In the genomic region with DNA sequence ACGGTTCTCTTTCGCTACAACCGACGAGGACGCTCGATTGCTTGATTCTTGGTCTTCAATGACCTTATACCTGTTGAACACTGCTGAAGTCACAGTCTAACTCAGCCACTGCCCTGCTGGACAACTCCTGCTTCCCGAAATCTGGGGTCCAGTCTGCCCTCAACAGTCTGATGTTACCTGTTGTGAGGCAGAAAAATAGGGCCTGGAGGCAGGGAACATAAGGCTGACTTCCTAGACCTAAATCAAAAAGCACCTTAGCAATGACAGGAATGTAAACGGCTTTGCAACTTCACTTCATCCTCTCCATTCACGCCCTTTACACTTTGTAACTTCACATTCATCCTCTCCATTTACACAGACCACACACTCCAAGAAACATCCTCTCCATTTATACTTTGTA, we compare ENCODE assay signal across 8 cellular contexts. TPM values are rescaled to one million over a fixed set of nuclear protein-coding genes. Genes with fewer than 3 reads are reported as not detected.
A peak's percentile ranks its signal among the peaks of the same experiment; 100 is the strongest.
DNase-seq lines count a peak whose midpoint lies in the region; ATAC-seq and TF ChIP-seq lines count a peak whose summit lies in the region.

No MANE protein-coding gene starts in this region.

- peaks cover 41% of the 10 kb centered on the region for H3K4me1 Mint-ChIP-seq in GM23338
- H3K4me1 Mint-ChIP-seq in T-cell: peaks cover 44 to 48% (median 46%) of the 10 kb centered on the region in 3 donors

- intact Hi-C loops in gastrocnemius medialis (cut with DNase I; ENCODE audit: low total_unique reads): loop anchor here (1.0 to 10.0 kb wide), 3 partner anchors 34 to 166 kb away; partner anchors contain the start of gene FAM222A

- H3K36me3 Mint-ChIP-seq in GM23338 (ENCODE audit: low read depth): no peaks in the 10 kb centered on the region; the same call in 2 of the 3 replicates
- H3K36me3 Mint-ChIP-seq in T-cell: no peaks in the 10 kb centered on the region

- no peaks in the 10 kb centered on the region for H3K9me3 ChIP-seq in gastrocnemius medialis

- H3K27me3 Mint-ChIP-seq in GM23338 (ENCODE audit: insufficient read depth, low read depth, poor library complexity): peaks cover 8% of the 10 kb centered on the region
- no peaks in the 10 kb centered on the region for H3K27me3 Mint-ChIP-seq in T-cell

- POLR2A ChIA-PET in T-cell (lab: Charles Lee): no interaction called here

- H2AFZ ChIP-seq in GM23338: 0 out of 2 replicates have a peak overlapping the region, but pooled peaks have one; percentile 25

- ATAC-seq in GM23338 (no peak), T-cell (replicated peaks in 1 of 4) (no peak), gastrocnemius medialis (peak; percentile 7 to 29), HG02973 (IDR thresholded peaks at IDR 0.05; ENCODE audit: unreplicated experiment) (no peak), GM18502 (IDR thresholded peaks at IDR 0.05; ENCODE audit: poor library complexity, unreplicated experiment) (no peak), HG02852 (IDR thresholded peaks at IDR 0.05; ENCODE audit: unreplicated experiment) (no peak)

- H3K79me2 ChIP-seq in GM23338 (replicated peaks; ENCODE audit: insufficient read depth): peaks cover 40% of the 10 kb centered on the region

- H3K27ac ChIP-seq in GM23338 (ENCODE audit: low read depth) (peak overlapping the region; percentile 96), gastrocnemius medialis (peak overlapping the region; percentile 43 to 81 (median 78))

- H3F3A ChIP-seq in GM23338 (replicated peaks; ENCODE audit: low read depth): peaks cover 3% of the 10 kb centered on the region; the same call in 1 of the 2 replicates

- no peaks in the 10 kb centered on the region for H3K9me2 ChIP-seq in GM23338 (ENCODE audit: insufficient read depth)

- H3K4me3 ChIP-seq in GM23338 (peak overlapping the region; percentile 65), foreskin fibroblast (ENCODE audit: low read depth in 1 of 2, low read length in 2 of 2) (peak overlapping the region; percentile 50 to 63), gastrocnemius medialis (peak overlapping the region; percentile 63 to 94 (median 75))

- H3K9me3 Mint-ChIP-seq in GM23338: no peaks in the 10 kb centered on the region
- no peaks in the 10 kb centered on the region for H3K9me3 Mint-ChIP-seq in T-cell

- no peaks in the 10 kb centered on the region for H3K36me3 ChIP-seq in GM23338 (ENCODE audit: insufficient read depth)
- no peaks in the 10 kb centered on the region for H3K36me3 ChIP-seq in gastrocnemius medialis

- CTCF ChIA-PET in T-cell (lab: Charles Lee): interaction anchor here (1.2 to 1.5 kb wide), 4 partner anchors 8 to 75 kb away, joined by 3 to 11 read pairs (median 6); no protein-coding TSS in a partner anchor

- peak overlapping the region; percentile 84 for H3K4me2 ChIP-seq in GM23338

- H3K27me3 ChIP-seq in GM23338 (ENCODE audit: insufficient read depth) (no peaks in the 10 kb centered on the region), gastrocnemius medialis (no peaks in the 10 kb centered on the region)

- peak; percentile 59 for DNase-seq in GM23338 (ENCODE audit: low spot score)
- DNase-seq in T-cell: no peak
- DNase-seq in foreskin fibroblast: peak in 1 of 2 donors; percentile 11
- DNase-seq in gastrocnemius medialis: no peak
- no peak for DNase-seq in central memory CD4-positive, alpha-beta T cell

- in situ Hi-C loops in gastrocnemius medialis (cut with MboI; ENCODE audit: low sequenced_read_pairs in 4 of 4): no loop called here

- H3K4me1 ChIP-seq in GM23338 (ENCODE audit: insufficient read depth) (peaks cover 38% of the 10 kb centered on the region), gastrocnemius medialis (peaks cover 17 to 20% of the 10 kb centered on the region in 2 donors)

- H3K4me3 Mint-ChIP-seq in GM23338 (peak overlapping the region; percentile 85), T-cell (peak overlapping the region; percentile 80 to 90 (median 83))

- H3K27ac Mint-ChIP-seq in GM23338 (peak overlapping the region; percentile 91), T-cell (peak overlapping the region; percentile 84 to 95)

- H4K20me1 ChIP-seq in GM23338 (replicated peaks; ENCODE audit: insufficient read depth): peaks cover 16% of the 10 kb centered on the region

- no peak for TF ChIP-seq CTCF in GM23338 (conservative IDR thresholded peaks at IDR 0.05; ENCODE audit: low read depth in 2 of 2)
- no peak for TF ChIP-seq CTCF in foreskin fibroblast (IDR thresholded peaks at IDR 0.05; ENCODE audit: low read depth, low read length)
- TF ChIP-seq CTCF in gastrocnemius medialis (IDR thresholded peaks at IDR 0.05 in 4 of 5, conservative IDR thresholded peaks at IDR 0.05 in 1 of 5): no peak

- TF ChIP-seq POLR2A in gastrocnemius medialis (IDR thresholded peaks at IDR 0.05): no peak

TF ChIP-seq in GM23338, 12 proteins besides CTCF, POLR2A, EP300 and RAD21 (continues in another document):
- TF ChIP-seq ZNF331 (CRISPR knock-in tag; IDR thresholded peaks at IDR 0.05; ENCODE audit: low read depth) (no peak), POLR2AphosphoS5 (IDR thresholded peaks at IDR 0.05; ENCODE audit: low read depth) (no peak), ZNF114 (CRISPR knock-in tag; IDR thresholded peaks at IDR 0.05) (no peak), ZNF462 (CRISPR knock-in tag; IDR thresholded peaks at IDR 0.05) (no peak), STAT1 (IDR thresholded peaks at IDR 0.05; ENCODE audit: unreplicated experiment) (no peak), EZH2phosphoT487 (IDR thresholded peaks at IDR 0.05; ENCODE audit: unreplicated experiment) (no peak)

RNA-seq across cellular contexts. Expression of gene GLTP, which starts 0.6 kb away (rescaled TPM):
- total RNA-seq in GM23338 (2014; rRNA removed; shearing (Covaris generic)): 24.4 and 30.2 TPM in 2 replicates
- polyA plus RNA-seq in GM23338 (2016; fragmentation: Nextera tagmentation; extraction: Ambion mirVana): 26.5 and 28.0 TPM in 2 replicates
- total RNA-seq in T-cell (10 to 100 TPM; 22.0 to 29.5 (median 23.8) TPM), gastrocnemius medialis (10 to 100 TPM; 18.3 to 34.0 (median 22.4) TPM)

RNA-seq across cellular contexts. Expression of gene TCHP, which starts 19.1 kb away (rescaled TPM):
- 2.4 and 3.1 TPM in 2 replicates for total RNA-seq in GM23338 (2014; rRNA removed; shearing (Covaris generic))
- 6.2 and 7.4 TPM in 2 replicates for polyA plus RNA-seq in GM23338 (2016; fragmentation: Nextera tagmentation; extraction: Ambion mirVana)
- 10 to 100 TPM; 25.9 to 41.5 (median 37.3) TPM for total RNA-seq in T-cell
- total RNA-seq in gastrocnemius medialis: 1 to 10 TPM; 7.3 to 9.4 (median 8.0) TPM

RNA-seq across cellular contexts. Expression of gene TRPV4, which starts 47.7 kb away (rescaled TPM):
- 1.0 and 1.1 TPM in 2 replicates for total RNA-seq in GM23338 (2014; rRNA removed; shearing (Covaris generic))
- 0.50 and 0.66 TPM in 2 replicates for polyA plus RNA-seq in GM23338 (2016; fragmentation: Nextera tagmentation; extraction: Ambion mirVana)
- total RNA-seq in T-cell (not detected), gastrocnemius medialis (not detected)

Comparison
In these comparisons a context has a peak if more than half of its experiments do, and no peak if none do; other contexts are left out.
1. ATAC-seq: peak in gastrocnemius medialis (2 of 2); none in GM23338 (single experiment), T-cell (0 of 4), HG02973 (single experiment), GM18502 (single experiment) and HG02852 (single experiment).
2. Peak in every context shown above with its lines, with median percentiles within 50 percentile points of each other: H3K4me3 ChIP-seq.